In genomic region chr4:145482209-145483021, GRCh38 we compare ENCODE assay signal across 9 cellular contexts. TPM values are rescaled to one million over a fixed set of nuclear protein-coding genes. Genes with fewer than 3 reads are reported as not detected.
DNase-seq lines count a peak whose midpoint lies in the region; ATAC-seq and FAIRE-seq lines count a peak whose summit lies in the region.
"Had no signal": no experiment of that assay in that cellular context is flagged by ENCODE, and none has a peak within 500 bp of the region (broad histone marks: within the 10 kb centered on the region; RNA-seq: fewer than 3 reads in every experiment).

No MANE protein-coding gene starts in this region.

- DNase-seq in COR-L47 (lab: John Stamatoyannopoulos, UW) (peak; percentile 54), HS-27A (ENCODE audit: low read depth) (peak; percentile 34), RCC 7860 (ENCODE audit: low spot score) (peak; percentile 28), left cardiac atrium (peak; percentile 55), pons (ENCODE audit: low spot score) (peak; percentile 53), urothelium cell line (ENCODE audit: low spot score) (peak; percentile 43)
- peak; percentile 84 for DNase-seq in activated naive CD8-positive, alpha-beta T cell treated with anti-CD3 and anti-CD28 coated beads, Interleukin-2, amount 50 U/mL, for 24 hours

- H3K27me3 Mint-ChIP-seq in activated naive CD8-positive, alpha-beta T cell treated with anti-CD3 and anti-CD28 coated beads, Interleukin-2, amount 50 U/mL, for 24 hours: peaks cover 50% of the 10 kb centered on the region

- FAIRE-seq in RCC 7860 (lab: Jason Lieb, UNC) (no peak), urothelium cell line (lab: Jason Lieb, UNC) (no peak)

- ATAC-seq in GM19455 (IDR thresholded peaks at IDR 0.05; ENCODE audit: unreplicated experiment) (peak; percentile 35), left cardiac atrium (peak; percentile 64 to 75)
- peak; percentile 83 for ATAC-seq in activated naive CD8-positive, alpha-beta T cell treated with anti-CD3 and anti-CD28 coated beads, Interleukin-2, amount 50 U/mL, for 24 hours

- intact Hi-C loops in left cardiac atrium (cut with DNase I): loop anchor here in 1 of 2 donors (5.0 to 10.0 kb wide), 2 partner anchors 75 to 248 kb away; no protein-coding TSS in a partner anchor

- peaks cover 16% of the 10 kb centered on the region for H3K4me1 Mint-ChIP-seq in activated naive CD8-positive, alpha-beta T cell treated with anti-CD3 and anti-CD28 coated beads, Interleukin-2, amount 50 U/mL, for 24 hours

- H3K4me3 Mint-ChIP-seq in activated naive CD8-positive, alpha-beta T cell treated with anti-CD3 and anti-CD28 coated beads, Interleukin-2, amount 50 U/mL, for 24 hours: no peak overlapping the region

- no peak overlapping the region for H3K27ac Mint-ChIP-seq in activated naive CD8-positive, alpha-beta T cell treated with anti-CD3 and anti-CD28 coated beads, Interleukin-2, amount 50 U/mL, for 24 hours
- H3K27ac Mint-ChIP-seq: activated naive CD4-positive, alpha-beta T cell treated with anti-CD3 and anti-CD28 coated beads, Interleukin-2, amount 50 U/mL, for 24 hours had no signal

- H3K9me3 Mint-ChIP-seq in activated naive CD8-positive, alpha-beta T cell treated with anti-CD3 and anti-CD28 coated beads, Interleukin-2, amount 50 U/mL, for 24 hours: peaks cover 5% of the 10 kb centered on the region
- H3K9me3 Mint-ChIP-seq: activated naive CD4-positive, alpha-beta T cell treated with anti-CD3 and anti-CD28 coated beads, Interleukin-2, amount 50 U/mL, for 24 hours had no signal

- H3K36me3 Mint-ChIP-seq in activated naive CD8-positive, alpha-beta T cell treated with anti-CD3 and anti-CD28 coated beads, Interleukin-2, amount 50 U/mL, for 24 hours (ENCODE audit: low read depth): peaks cover 5% of the 10 kb centered on the region
- H3K36me3 Mint-ChIP-seq: activated naive CD4-positive, alpha-beta T cell treated with anti-CD3 and anti-CD28 coated beads, Interleukin-2, amount 50 U/mL, for 24 hours had no signal

RNA-seq across cellular contexts. Expression of gene SMAD1, which starts 0.8 kb away (rescaled TPM):
- 10 to 100 TPM in 1 of 2 donors, 1 to 10 TPM in 1; 9.8 to 10.6 TPM for total RNA-seq in left cardiac atrium

Comparison
In these comparisons a context has a peak if more than half of its experiments do, and no peak if none do; other contexts are left out.
1. Peak in every context shown above with its lines: DNase-seq and ATAC-seq.
2. DNase-seq: peak in every context shown above with its lines; median percentile 84 in activated naive CD8-positive, alpha-beta T cell treated with anti-CD3 and anti-CD28 coated beads, Interleukin-2, amount 50 U/mL, for 24 hours; 55 in left cardiac atrium; 54 in COR-L47; 53 in pons; 43 in urothelium cell line; 34 in HS-27A; 28 in RCC 7860.